In genomic region chr4:25233737-25234389, GRCh38 we compare ENCODE assay signal across 8 cellular contexts. TPM values are rescaled to one million over a fixed set of nuclear protein-coding genes. Genes with fewer than 3 reads are reported as not detected.
A peak's percentile ranks its signal among the peaks of the same experiment; 100 is the strongest.
DNase-seq lines count a peak whose midpoint lies in the region; ATAC-seq, FAIRE-seq and TF ChIP-seq lines count a peak whose summit lies in the region.

Gene PI4K2B (plus strand): TSS chr4:25234033. CDS start chr4:25234164, 131 bp downstream.

- peak within 1 kb of the TSS; percentile 96 for H3K4me2 ChIP-seq in OCI-LY1 (ENCODE audit: low read length)
- H3K4me2 ChIP-seq in endothelial cell of umbilical vein (ENCODE audit: insufficient read depth, low read length), result peak within 1 kb of the TSS; percentile 94

- TF ChIP-seq CTCF in OCI-LY1 (IDR thresholded peaks at IDR 0.05; ENCODE audit: low read length), result no peak
- TF ChIP-seq CTCF in endothelial cell of umbilical vein (IDR thresholded peaks at IDR 0.05; ENCODE audit: extremely low read depth in 1 of 2, insufficient read depth in 1 of 2, low read depth in 1 of 2, low read length in 2 of 2), result no peak

- H3K4me1 ChIP-seq in OCI-LY1 (ENCODE audit: insufficient read depth, low read length, severe bottlenecking) (peaks cover 12% of the 10 kb centered on the region), endothelial cell of umbilical vein (ENCODE audit: control insufficient read depth, extremely low read depth, insufficient read depth, low read length) (peaks cover 8% of the 10 kb centered on the region), mononuclear cell (ENCODE audit: insufficient read depth, low read length) (peaks cover 30% of the 10 kb centered on the region)

- H4K20me1 ChIP-seq in OCI-LY1 (ENCODE audit: insufficient read depth, low read length) (no peaks in the 10 kb centered on the region), endothelial cell of umbilical vein (replicated peaks; ENCODE audit: control insufficient read depth, extremely low read depth, insufficient read depth, low read length) (no peaks in the 10 kb centered on the region)

- no peaks in the 10 kb centered on the region for H3K9me2 ChIP-seq in OCI-LY1 (ENCODE audit: low read depth, low read length)

- POLR2A ChIA-PET in endothelial cell of umbilical vein (lab: Charles Lee), result no interaction called here

- DNase-seq in D341Med (ENCODE audit: low spot score) (peak; percentile 98), HuH-7 (ENCODE audit: low spot score) (peak; percentile 98), endothelial cell of umbilical vein (ENCODE audit: low read depth, low spot score) (peak; percentile 86)
- DNase-seq in activated CD8-positive, alpha-beta memory T cell treated with anti-CD3 and anti-CD28 coated beads, Interleukin-2, amount 50 U/mL, for 48 hours, result peak; percentile 97
- DNase-seq in stimulated activated CD8-positive, alpha-beta memory T cell treated with anti-CD3 and anti-CD28 coated beads, Interleukin-4, amount 100 ng/mL, for 24 hours (ENCODE audit: low read depth), result peak; percentile 92

- H3K27ac ChIP-seq in OCI-LY1 (ENCODE audit: low read depth, low read length, poor library complexity, severe bottlenecking), result peak within 1 kb of the TSS; percentile 84
- H3K27ac ChIP-seq in endothelial cell of umbilical vein (ENCODE audit: insufficient read depth, low read depth, low read length), result peak within 1 kb of the TSS; percentile 62

- peak; percentile 77 for TF ChIP-seq POLR2A in endothelial cell of umbilical vein (IDR thresholded peaks at IDR 0.05; ENCODE audit: low read depth, low read length)

- H3K9me1 ChIP-seq in endothelial cell of umbilical vein (replicated peaks; ENCODE audit: control insufficient read depth, extremely low read depth, insufficient read depth, low read length), result no peaks in the 10 kb centered on the region

- intact Hi-C loops in endothelial cell of umbilical vein (cut with micrococcal nuclease), result loop anchor here (1.0 to 5.0 kb wide), 6 partner anchors 61 to 242 kb away; partner anchors contain the start of genes ANAPC4, SEPSECS and ZCCHC4

- FAIRE-seq in endothelial cell of umbilical vein (lab: Jason Lieb, UNC), result peak; percentile 67

- CTCF ChIA-PET in endothelial cell of umbilical vein (lab: Charles Lee), result interaction anchor here (0.6 to 5.7 kb wide), 11 partner anchors 15 to 254 kb away, joined by 3 to 71 read pairs (median 4); partner anchors contain the start of genes ANAPC4 and ZCCHC4

- H3K27me3 ChIP-seq in OCI-LY1 (ENCODE audit: insufficient read depth, low read length), result no peaks in the 10 kb centered on the region
- peaks cover 0 to 2% of the 10 kb centered on the region in 2 experiments for H3K27me3 ChIP-seq in endothelial cell of umbilical vein (ENCODE audit: control insufficient read depth in 2 of 2, insufficient read depth in 2 of 2, low read length in 2 of 2)
- no peaks in the 10 kb centered on the region for H3K27me3 ChIP-seq in mononuclear cell (ENCODE audit: insufficient read depth, low read length)

- peak; percentile 74 for ATAC-seq in GM21515 (IDR thresholded peaks at IDR 0.05; ENCODE audit: unreplicated experiment)

- H3F3A ChIP-seq in OCI-LY1 (ENCODE audit: insufficient read depth, low read length), result no peaks in the 10 kb centered on the region

- peak within 1 kb of the TSS; percentile 80 for H3K4me3 ChIP-seq in OCI-LY1 (ENCODE audit: low read depth, low read length, poor library complexity, severe bottlenecking)
- peak within 1 kb of the TSS; percentile 49 to 77 (median 57) for H3K4me3 ChIP-seq in endothelial cell of umbilical vein (replicated peaks in 1 of 3; ENCODE audit: insufficient read depth in 1 of 3, low read depth in 1 of 3, low read length in 3 of 3)
- peak within 1 kb of the TSS; percentile 96 for H3K4me3 ChIP-seq in mononuclear cell (ENCODE audit: low read length)

- H3K36me3 ChIP-seq in OCI-LY1 (ENCODE audit: insufficient read depth, low read length) (peaks cover 4% of the 10 kb centered on the region), endothelial cell of umbilical vein (ENCODE audit: control insufficient read depth in 2 of 2, extremely low read depth in 1 of 2, insufficient read depth in 2 of 2, low read length in 2 of 2) (no peaks in the 10 kb centered on the region)

- H2AFZ ChIP-seq in OCI-LY1 (ENCODE audit: low read length), result no peak within 1 kb of the TSS
- peak within 1 kb of the TSS; percentile 86 for H2AFZ ChIP-seq in endothelial cell of umbilical vein (ENCODE audit: low read depth, low read length)

- peaks cover 24% of the 10 kb centered on the region for H3K79me2 ChIP-seq in OCI-LY1 (ENCODE audit: insufficient read depth, low read length)
- peaks cover 22% of the 10 kb centered on the region for H3K79me2 ChIP-seq in endothelial cell of umbilical vein (ENCODE audit: control insufficient read depth, insufficient read depth, low read length)

- BruUV-seq in endothelial cell of umbilical vein (replicated peaks; lab: Mats Ljungman, UMichigan), result no TSS peak

- H3K9me3 ChIP-seq in OCI-LY1 (ENCODE audit: low read length) (no peaks in the 10 kb centered on the region), endothelial cell of umbilical vein (replicated peaks; ENCODE audit: control insufficient read depth, insufficient read depth, low read length) (no peaks in the 10 kb centered on the region), mononuclear cell (ENCODE audit: low read depth, low read length) (peaks cover 11% of the 10 kb centered on the region)

- H3K9ac ChIP-seq in OCI-LY1 (ENCODE audit: low read length) (peak within 1 kb of the TSS; percentile 84), endothelial cell of umbilical vein (replicated peaks; ENCODE audit: extremely low read depth, insufficient read depth, low read length) (peak within 1 kb of the TSS; percentile 65)

- dilution Hi-C loops in endothelial cell of umbilical vein (cut with MboI; ENCODE audit: extremely low pct_ligation_motif_present, low sequenced_read_pairs), result no loop called here

TF ChIP-seq in endothelial cell of umbilical vein, 7 proteins besides CTCF, POLR2A, EP300 and RAD21:
- TF ChIP-seq MAX (IDR thresholded peaks at IDR 0.05; ENCODE audit: insufficient read depth, insufficient read length) (no peak), JUN (IDR thresholded peaks at IDR 0.05; ENCODE audit: borderline replicate concordance, insufficient read depth, insufficient read length, low read depth) (no peak), POLR2AphosphoS5 (IDR thresholded peaks at IDR 0.05; ENCODE audit: insufficient read depth, low read depth, low read length) (peak; percentile 79), MYC (IDR thresholded peaks at IDR 0.05; ENCODE audit: low read depth, low read length) (no peak)

RNA-seq across cellular contexts. Expression of gene PI4K2B, which starts in this region (rescaled TPM):
- total RNA-seq in endothelial cell of umbilical vein, result 17.9 and 19.3 TPM in 2 replicates
- 2.8 and 3.5 TPM in 2 replicates for polyA plus RNA-seq in endothelial cell of umbilical vein
- polyA plus RNA-seq in endothelial cell of umbilical vein (2011; cell fraction: cytosol; rRNA removed), result 4.5 and 4.8 TPM in 2 replicates
- polyA plus RNA-seq in endothelial cell of umbilical vein (2011; cell fraction: nucleus; rRNA removed), result 3.7 and 5.6 TPM in 2 replicates
- polyA plus RNA-seq in endothelial cell of umbilical vein (2012), result 6.1 and 11.4 TPM in 2 replicates
- polyA minus RNA-seq in endothelial cell of umbilical vein, result 2.6 and 4.7 TPM in 2 replicates
- 8.2 TPM for polyA minus RNA-seq in endothelial cell of umbilical vein (2011; cell fraction: cytosol; rRNA and poly(A)+ RNA removed)
- polyA minus RNA-seq in endothelial cell of umbilical vein (2011; cell fraction: nucleus; rRNA and poly(A)+ RNA removed), result 4.1 and 4.5 TPM in 2 replicates
- total RNA-seq in mononuclear cell, result 14.7 TPM

Comparison
In these comparisons a context has a peak if more than half of its experiments do, and no peak if none do; other contexts are left out.
1. Peak in every context shown above with its lines: DNase-seq, ATAC-seq, H3K4me3 ChIP-seq and H3K27ac ChIP-seq.